1 cellular context compared by ENCODE assay signal in the genomic region with DNA sequence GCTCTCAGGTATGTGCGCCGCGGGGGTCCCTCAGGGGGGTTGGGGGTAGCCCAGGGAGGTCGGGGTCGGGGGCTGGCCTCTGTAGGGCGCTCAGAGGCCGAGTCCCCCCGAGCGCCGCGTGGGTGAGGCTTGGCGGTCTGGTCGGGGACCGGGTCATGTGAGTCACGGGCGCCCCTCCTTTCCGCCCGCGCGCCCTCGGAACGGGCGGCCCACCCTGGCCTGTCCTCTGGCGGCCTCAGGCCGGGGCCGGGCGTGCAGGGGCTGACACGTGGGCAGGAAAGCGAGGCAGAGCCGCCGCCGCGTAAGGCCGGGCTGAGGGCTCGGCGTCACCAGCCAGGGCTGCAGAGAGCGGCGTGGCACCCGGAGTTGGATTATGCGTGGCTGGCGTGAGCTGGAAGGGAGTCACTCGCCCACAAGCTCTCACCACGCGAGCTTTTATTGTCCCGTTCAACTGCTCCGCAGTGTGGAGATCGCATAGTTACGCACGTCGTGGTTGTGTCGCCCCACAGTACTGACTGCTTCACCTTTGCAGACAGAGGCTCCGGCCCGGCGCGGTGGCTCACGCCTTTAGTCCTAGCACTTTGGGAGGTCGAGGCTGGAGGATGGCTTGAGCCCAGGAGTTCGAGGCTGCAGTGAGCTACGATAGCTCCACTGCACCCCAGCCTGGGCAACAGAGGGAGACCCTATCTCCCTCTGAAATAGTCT.
TF ChIP-seq lines count a peak whose summit lies in the region.

No MANE protein-coding gene starts in this region.

TF ChIP-seq in HepG2, 621 proteins besides CTCF, POLR2A, EP300 and RAD21 (continued from another document and continues in another):
- TF ChIP-seq SAFB2 (CRISPR knock-in tag; IDR thresholded peaks at IDR 0.05; ENCODE audit: borderline replicate concordance, low read depth) (peak; percentile 70; the same call in 1 of the 2 replicates), SALL1 (CRISPR knock-in tag; IDR thresholded peaks at IDR 0.05) (peak; percentile 93), TBL1XR1 (IDR thresholded peaks at IDR 0.05; ENCODE audit: borderline replicate concordance, low read length, partially characterized antibody) (no peak), ZNF460 (CRISPR knock-in tag; IDR thresholded peaks at IDR 0.05; ENCODE audit: borderline replicate concordance) (peak; percentile 27; the same call in 1 of the 2 replicates), SIX1 (CRISPR knock-in tag; IDR thresholded peaks at IDR 0.05; ENCODE audit: borderline replicate concordance) (no peak; the same call in 1 of the 2 replicates), CHD2 (IDR thresholded peaks at IDR 0.05; ENCODE audit: low read depth, low read length) (peak; percentile 69), ZNF350 (CRISPR knock-in tag; IDR thresholded peaks at IDR 0.05; ENCODE audit: borderline replicate concordance, low read depth) (peak; percentile 7; the same call in 1 of the 2 replicates), RCOR2 (CRISPR knock-in tag; IDR thresholded peaks at IDR 0.05) (0 out of 2 replicates have a peak, but pooled peaks have one; percentile 17), ZNF709 (CRISPR knock-in tag; IDR thresholded peaks at IDR 0.05) (0 out of 2 replicates have a peak, but pooled peaks have one; percentile 10), SMAD3 (CRISPR knock-in tag; IDR thresholded peaks at IDR 0.05) (peak; percentile 46; the same call in 1 of the 2 replicates), FOXA1 (IDR thresholded peaks at IDR 0.05) (no peak), FOXA1 (CRISPR knock-in tag; IDR thresholded peaks at IDR 0.05) (peak; percentile 20; the same call in 1 of the 2 replicates), FLYWCH1 (CRISPR knock-in tag; IDR thresholded peaks at IDR 0.05) (no peak), ZNF292 (CRISPR knock-in tag; IDR thresholded peaks at IDR 0.05; ENCODE audit: borderline replicate concordance, low read depth) (no peak), MEIS1 (CRISPR knock-in tag; IDR thresholded peaks at IDR 0.05; ENCODE audit: borderline replicate concordance) (0 out of 2 replicates have a peak, but pooled peaks have one; percentile 22), CHCHD3 (CRISPR knock-in tag; IDR thresholded peaks at IDR 0.05) (peak; percentile 86; the same call in 1 of the 2 replicates), BRD4 (CRISPR knock-in tag; IDR thresholded peaks at IDR 0.05) (peak; percentile 97), ZSCAN25 (CRISPR knock-in tag; IDR thresholded peaks at IDR 0.05) (peak; percentile 99), ZNF282 (IDR thresholded peaks at IDR 0.05; ENCODE audit: partially characterized antibody) (no peak), ZFAT (CRISPR knock-in tag; conservative IDR thresholded peaks at IDR 0.05) (no peak), GABPB1 (CRISPR knock-in tag; IDR thresholded peaks at IDR 0.05) (peak; percentile 81), SCMH1 (CRISPR knock-in tag; IDR thresholded peaks at IDR 0.05; ENCODE audit: borderline replicate concordance) (no peak), NONO (IDR thresholded peaks at IDR 0.05) (no peak), NONO (CRISPR knock-in tag; conservative IDR thresholded peaks at IDR 0.05) (0 out of 2 replicates have a peak, but pooled peaks have one; percentile 66), ZNF232 (CRISPR knock-in tag; IDR thresholded peaks at IDR 0.05; ENCODE audit: borderline replicate concordance) (peak; percentile 75; the same call in 1 of the 2 replicates), DNMT1 (CRISPR knock-in tag; IDR thresholded peaks at IDR 0.05) (peak; percentile 75; the same call in 1 of the 2 replicates), ATAD3A (CRISPR knock-in tag; IDR thresholded peaks at IDR 0.05) (no peak), CEBPB (IDR thresholded peaks at IDR 0.05; ENCODE audit: borderline replicate concordance, low read depth, low read length) (no peak), ATF7 (IDR thresholded peaks at IDR 0.05) (no peak), ATF7 (CRISPR knock-in tag; IDR thresholded peaks at IDR 0.05) (no peak), CBX5 (CRISPR knock-in tag; IDR thresholded peaks at IDR 0.05; ENCODE audit: borderline replicate concordance) (peak; percentile 66; the same call in 1 of the 2 replicates), ZNF879 (CRISPR knock-in tag; IDR thresholded peaks at IDR 0.05) (no peak; the same call in 1 of the 2 replicates), AGO2 (optimal IDR thresholded peaks at IDR 0.05; ENCODE audit: low read depth, low read length) (peak; percentile 89), SRSF4 (IDR thresholded peaks at IDR 0.05; ENCODE audit: low read depth, low read length, poor library complexity, severe bottlenecking) (no peak)
- TF ChIP-seq, protein P1, sequence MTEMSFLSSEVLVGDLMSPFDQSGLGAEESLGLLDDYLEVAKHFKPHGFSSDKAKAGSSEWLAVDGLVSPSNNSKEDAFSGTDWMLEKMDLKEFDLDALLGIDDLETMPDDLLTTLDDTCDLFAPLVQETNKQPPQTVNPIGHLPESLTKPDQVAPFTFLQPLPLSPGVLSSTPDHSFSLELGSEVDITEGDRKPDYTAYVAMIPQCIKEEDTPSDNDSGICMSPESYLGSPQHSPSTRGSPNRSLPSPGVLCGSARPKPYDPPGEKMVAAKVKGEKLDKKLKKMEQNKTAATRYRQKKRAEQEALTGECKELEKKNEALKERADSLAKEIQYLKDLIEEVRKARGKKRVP (CRISPR knock-in tag; IDR thresholded peaks at IDR 0.05): 0 out of 4 replicates have a peak, but pooled peaks of 1 of the 2 experiments have one; percentile 12
- TF ChIP-seq, protein P2, sequence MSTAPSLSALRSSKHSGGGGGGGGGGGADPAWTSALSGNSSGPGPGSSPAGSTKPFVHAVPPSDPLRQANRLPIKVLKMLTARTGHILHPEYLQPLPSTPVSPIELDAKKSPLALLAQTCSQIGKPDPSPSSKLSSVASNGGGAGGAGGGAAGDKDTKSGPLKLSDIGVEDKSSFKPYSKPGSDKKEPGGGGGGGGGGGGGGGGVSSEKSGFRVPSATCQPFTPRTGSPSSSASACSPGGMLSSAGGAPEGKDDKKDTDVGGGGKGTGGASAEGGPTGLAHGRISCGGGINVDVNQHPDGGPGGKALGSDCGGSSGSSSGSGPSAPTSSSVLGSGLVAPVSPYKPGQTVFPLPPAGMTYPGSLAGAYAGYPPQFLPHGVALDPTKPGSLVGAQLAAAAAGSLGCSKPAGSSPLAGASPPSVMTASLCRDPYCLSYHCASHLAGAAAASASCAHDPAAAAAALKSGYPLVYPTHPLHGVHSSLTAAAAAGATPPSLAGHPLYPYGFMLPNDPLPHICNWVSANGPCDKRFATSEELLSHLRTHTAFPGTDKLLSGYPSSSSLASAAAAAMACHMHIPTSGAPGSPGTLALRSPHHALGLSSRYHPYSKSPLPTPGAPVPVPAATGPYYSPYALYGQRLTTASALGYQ (CRISPR knock-in tag; IDR thresholded peaks at IDR 0.05): no peak
- TF ChIP-seq, protein P3, sequence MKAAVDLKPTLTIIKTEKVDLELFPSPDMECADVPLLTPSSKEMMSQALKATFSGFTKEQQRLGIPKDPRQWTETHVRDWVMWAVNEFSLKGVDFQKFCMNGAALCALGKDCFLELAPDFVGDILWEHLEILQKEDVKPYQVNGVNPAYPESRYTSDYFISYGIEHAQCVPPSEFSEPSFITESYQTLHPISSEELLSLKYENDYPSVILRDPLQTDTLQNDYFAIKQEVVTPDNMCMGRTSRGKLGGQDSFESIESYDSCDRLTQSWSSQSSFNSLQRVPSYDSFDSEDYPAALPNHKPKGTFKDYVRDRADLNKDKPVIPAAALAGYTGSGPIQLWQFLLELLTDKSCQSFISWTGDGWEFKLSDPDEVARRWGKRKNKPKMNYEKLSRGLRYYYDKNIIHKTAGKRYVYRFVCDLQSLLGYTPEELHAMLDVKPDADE (CRISPR knock-in tag; IDR thresholded peaks at IDR 0.05): no peak
- TF ChIP-seq, protein P4, sequence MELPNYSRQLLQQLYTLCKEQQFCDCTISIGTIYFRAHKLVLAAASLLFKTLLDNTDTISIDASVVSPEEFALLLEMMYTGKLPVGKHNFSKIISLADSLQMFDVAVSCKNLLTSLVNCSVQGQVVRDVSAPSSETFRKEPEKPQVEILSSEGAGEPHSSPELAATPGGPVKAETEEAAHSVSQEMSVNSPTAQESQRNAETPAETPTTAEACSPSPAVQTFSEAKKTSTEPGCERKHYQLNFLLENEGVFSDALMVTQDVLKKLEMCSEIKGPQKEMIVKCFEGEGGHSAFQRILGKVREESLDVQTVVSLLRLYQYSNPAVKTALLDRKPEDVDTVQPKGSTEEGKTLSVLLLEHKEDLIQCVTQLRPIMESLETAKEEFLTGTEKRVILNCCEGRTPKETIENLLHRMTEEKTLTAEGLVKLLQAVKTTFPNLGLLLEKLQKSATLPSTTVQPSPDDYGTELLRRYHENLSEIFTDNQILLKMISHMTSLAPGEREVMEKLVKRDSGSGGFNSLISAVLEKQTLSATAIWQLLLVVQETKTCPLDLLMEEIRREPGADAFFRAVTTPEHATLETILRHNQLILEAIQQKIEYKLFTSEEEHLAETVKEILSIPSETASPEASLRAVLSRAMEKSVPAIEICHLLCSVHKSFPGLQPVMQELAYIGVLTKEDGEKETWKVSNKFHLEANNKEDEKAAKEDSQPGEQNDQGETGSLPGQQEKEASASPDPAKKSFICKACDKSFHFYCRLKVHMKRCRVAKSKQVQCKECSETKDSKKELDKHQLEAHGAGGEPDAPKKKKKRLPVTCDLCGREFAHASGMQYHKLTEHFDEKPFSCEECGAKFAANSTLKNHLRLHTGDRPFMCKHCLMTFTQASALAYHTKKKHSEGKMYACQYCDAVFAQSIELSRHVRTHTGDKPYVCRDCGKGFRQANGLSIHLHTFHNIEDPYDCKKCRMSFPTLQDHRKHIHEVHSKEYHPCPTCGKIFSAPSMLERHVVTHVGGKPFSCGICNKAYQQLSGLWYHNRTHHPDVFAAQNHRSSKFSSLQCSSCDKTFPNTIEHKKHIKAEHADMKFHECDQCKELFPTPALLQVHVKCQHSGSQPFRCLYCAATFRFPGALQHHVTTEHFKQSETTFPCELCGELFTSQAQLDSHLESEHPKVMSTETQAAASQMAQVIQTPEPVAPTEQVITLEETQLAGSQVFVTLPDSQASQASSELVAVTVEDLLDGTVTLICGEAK (IDR thresholded peaks at IDR 0.05): no peak
- TF ChIP-seq, protein P4 (CRISPR knock-in tag; IDR thresholded peaks at IDR 0.05): peak; percentile 89
- TF ChIP-seq, protein P5, sequence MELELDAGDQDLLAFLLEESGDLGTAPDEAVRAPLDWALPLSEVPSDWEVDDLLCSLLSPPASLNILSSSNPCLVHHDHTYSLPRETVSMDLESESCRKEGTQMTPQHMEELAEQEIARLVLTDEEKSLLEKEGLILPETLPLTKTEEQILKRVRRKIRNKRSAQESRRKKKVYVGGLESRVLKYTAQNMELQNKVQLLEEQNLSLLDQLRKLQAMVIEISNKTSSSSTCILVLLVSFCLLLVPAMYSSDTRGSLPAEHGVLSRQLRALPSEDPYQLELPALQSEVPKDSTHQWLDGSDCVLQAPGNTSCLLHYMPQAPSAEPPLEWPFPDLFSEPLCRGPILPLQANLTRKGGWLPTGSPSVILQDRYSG (CRISPR knock-in tag; IDR thresholded peaks at IDR 0.05): no peak; the same call in 1 of the 2 replicates
- TF ChIP-seq, protein P6, sequence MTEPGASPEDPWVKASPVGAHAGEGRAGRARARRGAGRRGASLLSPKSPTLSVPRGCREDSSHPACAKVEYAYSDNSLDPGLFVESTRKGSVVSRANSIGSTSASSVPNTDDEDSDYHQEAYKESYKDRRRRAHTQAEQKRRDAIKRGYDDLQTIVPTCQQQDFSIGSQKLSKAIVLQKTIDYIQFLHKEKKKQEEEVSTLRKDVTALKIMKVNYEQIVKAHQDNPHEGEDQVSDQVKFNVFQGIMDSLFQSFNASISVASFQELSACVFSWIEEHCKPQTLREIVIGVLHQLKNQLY (CRISPR knock-in tag; IDR thresholded peaks at IDR 0.05): no peak; the same call in 1 of the 2 replicates
- TF ChIP-seq, protein P7, sequence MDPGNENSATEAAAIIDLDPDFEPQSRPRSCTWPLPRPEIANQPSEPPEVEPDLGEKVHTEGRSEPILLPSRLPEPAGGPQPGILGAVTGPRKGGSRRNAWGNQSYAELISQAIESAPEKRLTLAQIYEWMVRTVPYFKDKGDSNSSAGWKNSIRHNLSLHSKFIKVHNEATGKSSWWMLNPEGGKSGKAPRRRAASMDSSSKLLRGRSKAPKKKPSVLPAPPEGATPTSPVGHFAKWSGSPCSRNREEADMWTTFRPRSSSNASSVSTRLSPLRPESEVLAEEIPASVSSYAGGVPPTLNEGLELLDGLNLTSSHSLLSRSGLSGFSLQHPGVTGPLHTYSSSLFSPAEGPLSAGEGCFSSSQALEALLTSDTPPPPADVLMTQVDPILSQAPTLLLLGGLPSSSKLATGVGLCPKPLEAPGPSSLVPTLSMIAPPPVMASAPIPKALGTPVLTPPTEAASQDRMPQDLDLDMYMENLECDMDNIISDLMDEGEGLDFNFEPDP (CRISPR knock-in tag; conservative IDR thresholded peaks at IDR 0.05): no peak
- TF ChIP-seq, protein P8, sequence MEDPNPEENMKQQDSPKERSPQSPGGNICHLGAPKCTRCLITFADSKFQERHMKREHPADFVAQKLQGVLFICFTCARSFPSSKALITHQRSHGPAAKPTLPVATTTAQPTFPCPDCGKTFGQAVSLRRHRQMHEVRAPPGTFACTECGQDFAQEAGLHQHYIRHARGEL (CRISPR knock-in tag; IDR thresholded peaks at IDR 0.05): no peak
- TF ChIP-seq, protein P9, sequence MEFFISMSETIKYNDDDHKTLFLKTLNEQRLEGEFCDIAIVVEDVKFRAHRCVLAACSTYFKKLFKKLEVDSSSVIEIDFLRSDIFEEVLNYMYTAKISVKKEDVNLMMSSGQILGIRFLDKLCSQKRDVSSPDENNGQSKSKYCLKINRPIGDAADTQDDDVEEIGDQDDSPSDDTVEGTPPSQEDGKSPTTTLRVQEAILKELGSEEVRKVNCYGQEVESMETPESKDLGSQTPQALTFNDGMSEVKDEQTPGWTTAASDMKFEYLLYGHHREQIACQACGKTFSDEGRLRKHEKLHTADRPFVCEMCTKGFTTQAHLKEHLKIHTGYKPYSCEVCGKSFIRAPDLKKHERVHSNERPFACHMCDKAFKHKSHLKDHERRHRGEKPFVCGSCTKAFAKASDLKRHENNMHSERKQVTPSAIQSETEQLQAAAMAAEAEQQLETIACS (CRISPR knock-in tag; IDR thresholded peaks at IDR 0.05): peak; percentile 87
